In genomic region chr6:157840261-157840660, GRCh38 we compare ENCODE assay signal across 2 cellular contexts.
TF ChIP-seq lines count a peak whose summit lies in the region.

No MANE protein-coding gene starts in this region.

TF ChIP-seq in GM23338, 12 proteins besides CTCF, POLR2A, EP300 and RAD21:
- TF ChIP-seq CREB1 (CRISPR knock-in tag; IDR thresholded peaks at IDR 0.05; ENCODE audit: low read depth), result no peak
- no peak for TF ChIP-seq STAT1 (IDR thresholded peaks at IDR 0.05; ENCODE audit: unreplicated experiment)
- TF ChIP-seq POLR2AphosphoS5 (IDR thresholded peaks at IDR 0.05; ENCODE audit: low read depth), result no peak
- TF ChIP-seq JUNB (IDR thresholded peaks at IDR 0.05; ENCODE audit: unreplicated experiment), result no peak
- TF ChIP-seq EZH2phosphoT487 (IDR thresholded peaks at IDR 0.05; ENCODE audit: unreplicated experiment), result no peak
- TF ChIP-seq EZH2 (IDR thresholded peaks at IDR 0.05; ENCODE audit: low read depth, unreplicated experiment), result no peak
- no peak for TF ChIP-seq ETS1 (IDR thresholded peaks at IDR 0.05)
- no peak for TF ChIP-seq REST (IDR thresholded peaks at IDR 0.05; ENCODE audit: unreplicated experiment)
- TF ChIP-seq ZNF462 (CRISPR knock-in tag; IDR thresholded peaks at IDR 0.05), result no peak
- no peak for TF ChIP-seq ZNF114 (CRISPR knock-in tag; IDR thresholded peaks at IDR 0.05)
- no peak for TF ChIP-seq NANOG (IDR thresholded peaks at IDR 0.05; ENCODE audit: borderline replicate concordance)
- TF ChIP-seq ZNF331 (CRISPR knock-in tag; IDR thresholded peaks at IDR 0.05; ENCODE audit: low read depth), result no peak
TF ChIP-seq in GM23338: peak in this region for 0.

TF ChIP-seq in endothelial cell of umbilical vein, 7 proteins besides CTCF, POLR2A, EP300 and RAD21:
- TF ChIP-seq MAX (IDR thresholded peaks at IDR 0.05; ENCODE audit: insufficient read depth, insufficient read length) (no peak), EZH2 (IDR thresholded peaks at IDR 0.05; ENCODE audit: borderline replicate concordance, low read depth, low read length, severe bottlenecking) (no peak), FOS (IDR thresholded peaks at IDR 0.05; ENCODE audit: borderline replicate concordance, insufficient read depth, low read length) (no peak), MYC (IDR thresholded peaks at IDR 0.05; ENCODE audit: low read depth, low read length) (no peak), GATA2 (IDR thresholded peaks at IDR 0.05; ENCODE audit: insufficient read depth, insufficient read length, low read depth, low read length) (no peak), POLR2AphosphoS5 (IDR thresholded peaks at IDR 0.05; ENCODE audit: insufficient read depth, low read depth, low read length) (no peak), JUN (IDR thresholded peaks at IDR 0.05; ENCODE audit: borderline replicate concordance, insufficient read depth, insufficient read length, low read depth) (no peak)
